ENCODE assay signal across 9 cellular contexts in genomic region chr22:36493690-36494110, GRCh38. TPM values are rescaled to one million over a fixed set of nuclear protein-coding genes. Genes with fewer than 3 reads are reported as not detected.
DNase-seq lines count a peak whose midpoint lies in the region; ATAC-seq lines count a peak whose summit lies in the region.
"Had no signal": no experiment of that assay in that cellular context is flagged by ENCODE, and none has a peak within 500 bp of the region (broad histone marks: within the 10 kb centered on the region; RNA-seq: fewer than 3 reads in every experiment).

No MANE protein-coding gene starts in this region.

- ATAC-seq in GM21619 (IDR thresholded peaks at IDR 0.05; ENCODE audit: unreplicated experiment) (peak; percentile 70), GM21515 (IDR thresholded peaks at IDR 0.05; ENCODE audit: unreplicated experiment) (no peak)

- DNase-seq in CMK (ENCODE audit: low read depth) (peak; percentile 57), NOMO-1 treated with dmso at 0.1 percent for 144 hours (lab: John Stamatoyannopoulos, UW; ENCODE audit: unreplicated experiment) (peak; percentile 82), kidney tubule cell (ENCODE audit: low spot score) (peak; percentile 9), NCI-H1694 treated with DMSO at 0.1 percent for 48 hours (lab: John Stamatoyannopoulos, UW) (no peak), dermis blood vessel endothelial cell (no peak), inferior parietal cortex (ENCODE audit: extremely low spot score) (no peak)
- DNase-seq: stimulated activated CD8-positive, alpha-beta memory T cell treated with anti-CD3 and anti-CD28 coated beads, Interleukin-4, amount 100 ng/mL, for 48 hours had no signal

RNA-seq across cellular contexts. Expression of gene TXN2, which starts 12.3 kb away (rescaled TPM):
- 22.0 and 30.3 TPM in 2 replicates for total RNA-seq in dermis blood vessel endothelial cell

RNA-seq across cellular contexts. Expression of gene FOXRED2, which starts 13.1 kb away (rescaled TPM):
- 8.7 and 11.5 TPM in 2 replicates for total RNA-seq in dermis blood vessel endothelial cell

RNA-seq across cellular contexts. Expression of gene EIF3D, which starts 35.3 kb away (rescaled TPM):
- 462 and 522 TPM in 2 replicates for total RNA-seq in dermis blood vessel endothelial cell

Comparison
In these comparisons a context has a peak if more than half of its experiments do, and no peak if none do; other contexts are left out.
1. DNase-seq: peak in CMK (single experiment), NOMO-1 treated with dmso at 0.1 percent for 144 hours (single experiment) and kidney tubule cell (single experiment); none in NCI-H1694 treated with DMSO at 0.1 percent for 48 hours (single experiment), dermis blood vessel endothelial cell (single experiment) and inferior parietal cortex (single experiment).